Comparison of ENCODE assay signal across 1 cellular context in genomic region chr5:151673421-151673820, GRCh38.
TF ChIP-seq lines count a peak whose summit lies in the region.

No MANE protein-coding gene starts in this region.

TF ChIP-seq in GM23338, 12 proteins besides CTCF, POLR2A, EP300 and RAD21:
- TF ChIP-seq, protein P1, sequence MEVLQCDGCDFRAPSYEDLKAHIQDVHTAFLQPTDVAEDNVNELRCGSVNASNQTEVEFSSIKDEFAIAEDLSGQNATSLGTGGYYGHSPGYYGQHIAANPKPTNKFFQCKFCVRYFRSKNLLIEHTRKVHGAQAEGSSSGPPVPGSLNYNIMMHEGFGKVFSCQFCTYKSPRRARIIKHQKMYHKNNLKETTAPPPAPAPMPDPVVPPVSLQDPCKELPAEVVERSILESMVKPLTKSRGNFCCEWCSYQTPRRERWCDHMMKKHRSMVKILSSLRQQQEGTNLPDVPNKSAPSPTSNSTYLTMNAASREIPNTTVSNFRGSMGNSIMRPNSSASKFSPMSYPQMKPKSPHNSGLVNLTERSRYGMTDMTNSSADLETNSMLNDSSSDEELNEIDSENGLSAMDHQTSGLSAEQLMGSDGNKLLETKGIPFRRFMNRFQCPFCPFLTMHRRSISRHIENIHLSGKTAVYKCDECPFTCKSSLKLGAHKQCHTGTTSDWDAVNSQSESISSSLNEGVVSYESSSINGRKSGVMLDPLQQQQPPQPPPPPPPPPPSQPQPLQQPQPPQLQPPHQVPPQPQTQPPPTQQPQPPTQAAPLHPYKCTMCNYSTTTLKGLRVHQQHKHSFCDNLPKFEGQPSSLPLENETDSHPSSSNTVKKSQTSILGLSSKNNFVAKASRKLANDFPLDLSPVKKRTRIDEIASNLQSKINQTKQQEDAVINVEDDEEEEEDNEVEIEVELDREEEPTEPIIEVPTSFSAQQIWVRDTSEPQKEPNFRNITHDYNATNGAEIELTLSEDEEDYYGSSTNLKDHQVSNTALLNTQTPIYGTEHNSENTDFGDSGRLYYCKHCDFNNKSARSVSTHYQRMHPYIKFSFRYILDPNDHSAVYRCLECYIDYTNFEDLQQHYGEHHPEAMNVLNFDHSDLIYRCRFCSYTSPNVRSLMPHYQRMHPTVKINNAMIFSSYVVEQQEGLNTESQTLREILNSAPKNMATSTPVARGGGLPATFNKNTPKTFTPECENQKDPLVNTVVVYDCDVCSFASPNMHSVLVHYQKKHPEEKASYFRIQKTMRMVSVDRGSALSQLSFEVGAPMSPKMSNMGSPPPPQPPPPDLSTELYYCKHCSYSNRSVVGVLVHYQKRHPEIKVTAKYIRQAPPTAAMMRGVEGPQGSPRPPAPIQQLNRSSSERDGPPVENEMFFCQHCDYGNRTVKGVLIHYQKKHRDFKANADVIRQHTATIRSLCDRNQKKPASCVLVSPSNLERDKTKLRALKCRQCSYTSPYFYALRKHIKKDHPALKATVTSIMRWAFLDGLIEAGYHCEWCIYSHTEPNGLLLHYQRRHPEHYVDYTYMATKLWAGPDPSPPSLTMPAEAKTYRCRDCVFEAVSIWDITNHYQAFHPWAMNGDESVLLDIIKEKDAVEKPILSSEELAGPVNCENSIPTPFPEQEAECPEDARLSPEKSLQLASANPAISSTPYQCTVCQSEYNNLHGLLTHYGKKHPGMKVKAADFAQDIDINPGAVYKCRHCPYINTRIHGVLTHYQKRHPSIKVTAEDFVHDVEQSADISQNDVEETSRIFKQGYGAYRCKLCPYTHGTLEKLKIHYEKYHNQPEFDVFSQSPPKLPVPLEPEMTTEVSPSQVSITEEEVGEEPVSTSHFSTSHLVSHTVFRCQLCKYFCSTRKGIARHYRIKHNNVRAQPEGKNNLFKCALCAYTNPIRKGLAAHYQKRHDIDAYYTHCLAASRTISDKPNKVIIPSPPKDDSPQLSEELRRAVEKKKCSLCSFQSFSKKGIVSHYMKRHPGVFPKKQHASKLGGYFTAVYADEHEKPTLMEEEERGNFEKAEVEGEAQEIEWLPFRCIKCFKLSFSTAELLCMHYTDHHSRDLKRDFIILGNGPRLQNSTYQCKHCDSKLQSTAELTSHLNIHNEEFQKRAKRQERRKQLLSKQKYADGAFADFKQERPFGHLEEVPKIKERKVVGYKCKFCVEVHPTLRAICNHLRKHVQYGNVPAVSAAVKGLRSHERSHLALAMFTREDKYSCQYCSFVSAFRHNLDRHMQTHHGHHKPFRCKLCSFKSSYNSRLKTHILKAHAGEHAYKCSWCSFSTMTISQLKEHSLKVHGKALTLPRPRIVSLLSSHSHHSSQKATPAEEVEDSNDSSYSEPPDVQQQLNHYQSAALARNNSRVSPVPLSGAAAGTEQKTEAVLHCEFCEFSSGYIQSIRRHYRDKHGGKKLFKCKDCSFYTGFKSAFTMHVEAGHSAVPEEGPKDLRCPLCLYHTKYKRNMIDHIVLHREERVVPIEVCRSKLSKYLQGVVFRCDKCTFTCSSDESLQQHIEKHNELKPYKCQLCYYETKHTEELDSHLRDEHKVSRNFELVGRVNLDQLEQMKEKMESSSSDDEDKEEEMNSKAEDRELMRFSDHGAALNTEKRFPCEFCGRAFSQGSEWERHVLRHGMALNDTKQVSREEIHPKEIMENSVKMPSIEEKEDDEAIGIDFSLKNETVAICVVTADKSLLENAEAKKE (CRISPR knock-in tag; IDR thresholded peaks at IDR 0.05), result no peak
- no peak for TF ChIP-seq REST (IDR thresholded peaks at IDR 0.05; ENCODE audit: unreplicated experiment)
